Comparison of ENCODE assay signal across 2 cellular contexts in the genomic region with DNA sequence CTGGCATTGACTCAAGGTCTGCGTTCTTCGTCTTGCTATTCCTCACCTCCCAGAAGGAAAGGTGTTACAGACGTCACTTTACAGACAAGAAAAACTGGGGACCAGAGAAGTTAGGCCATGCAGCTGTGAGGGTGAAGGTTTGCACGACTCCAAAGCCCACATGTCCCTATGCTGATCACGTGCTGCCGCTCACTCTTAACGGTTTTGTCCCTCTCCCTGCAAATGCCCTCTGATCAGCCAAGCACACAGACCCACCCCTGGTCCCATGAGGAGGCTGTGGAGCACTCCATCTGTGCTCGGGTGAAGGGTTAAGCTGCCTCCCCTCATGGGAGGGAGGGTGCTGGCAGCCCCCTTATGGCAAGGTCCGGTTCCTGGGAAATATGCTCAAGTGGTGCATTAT.
TF ChIP-seq lines count a peak whose summit lies in the region.

No MANE protein-coding gene starts in this region.

TF ChIP-seq in K562, 482 proteins besides CTCF, POLR2A, EP300 and RAD21:
- TF ChIP-seq, protein P1, sequence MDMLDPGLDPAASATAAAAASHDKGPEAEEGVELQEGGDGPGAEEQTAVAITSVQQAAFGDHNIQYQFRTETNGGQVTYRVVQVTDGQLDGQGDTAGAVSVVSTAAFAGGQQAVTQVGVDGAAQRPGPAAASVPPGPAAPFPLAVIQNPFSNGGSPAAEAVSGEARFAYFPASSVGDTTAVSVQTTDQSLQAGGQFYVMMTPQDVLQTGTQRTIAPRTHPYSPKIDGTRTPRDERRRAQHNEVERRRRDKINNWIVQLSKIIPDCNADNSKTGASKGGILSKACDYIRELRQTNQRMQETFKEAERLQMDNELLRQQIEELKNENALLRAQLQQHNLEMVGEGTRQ (CRISPR knock-in tag; IDR thresholded peaks at IDR 0.05), result peak; percentile 53; the same call in 1 of the 2 replicates
- TF ChIP-seq, protein P2, sequence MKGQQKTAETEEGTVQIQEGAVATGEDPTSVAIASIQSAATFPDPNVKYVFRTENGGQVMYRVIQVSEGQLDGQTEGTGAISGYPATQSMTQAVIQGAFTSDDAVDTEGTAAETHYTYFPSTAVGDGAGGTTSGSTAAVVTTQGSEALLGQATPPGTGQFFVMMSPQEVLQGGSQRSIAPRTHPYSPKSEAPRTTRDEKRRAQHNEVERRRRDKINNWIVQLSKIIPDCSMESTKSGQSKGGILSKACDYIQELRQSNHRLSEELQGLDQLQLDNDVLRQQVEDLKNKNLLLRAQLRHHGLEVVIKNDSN (CRISPR knock-in tag; IDR thresholded peaks at IDR 0.05), result peak; percentile 65
- no peak for TF ChIP-seq ILK (tag; IDR thresholded peaks at IDR 0.05; ENCODE audit: borderline replicate concordance, low read depth)
- no peak for TF ChIP-seq HIVEP1 (CRISPR knock-in tag; IDR thresholded peaks at IDR 0.05)
- TF ChIP-seq, protein P3, sequence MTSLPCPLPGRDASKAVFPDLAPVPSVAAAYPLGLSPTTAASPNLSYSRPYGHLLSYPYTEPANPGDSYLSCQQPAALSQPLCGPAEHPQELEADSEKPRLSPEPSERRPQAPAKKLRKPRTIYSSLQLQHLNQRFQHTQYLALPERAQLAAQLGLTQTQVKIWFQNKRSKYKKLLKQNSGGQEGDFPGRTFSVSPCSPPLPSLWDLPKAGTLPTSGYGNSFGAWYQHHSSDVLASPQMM (CRISPR knock-in tag; IDR thresholded peaks at IDR 0.05), result no peak
- no peak for TF ChIP-seq ZNF717 (CRISPR knock-in tag; IDR thresholded peaks at IDR 0.05)

TF ChIP-seq in SK-N-SH, 30 proteins besides CTCF, POLR2A, EP300 and RAD21:
- TF ChIP-seq TCF12 (IDR thresholded peaks at IDR 0.05) (no peak), SMC3 (IDR thresholded peaks at IDR 0.05; ENCODE audit: low read depth, low read length) (no peak), MEF2A (IDR thresholded peaks at IDR 0.05; ENCODE audit: borderline replicate concordance, low read depth) (no peak), SIN3A (IDR thresholded peaks at IDR 0.05; ENCODE audit: borderline replicate concordance, low read depth, low read length) (no peak), MXI1 (IDR thresholded peaks at IDR 0.05; ENCODE audit: low read depth, low read length) (no peak), POLR2AphosphoS5 (IDR thresholded peaks at IDR 0.05; ENCODE audit: low read depth, low read length) (no peak), TEAD4 (IDR thresholded peaks at IDR 0.05; ENCODE audit: borderline replicate concordance, insufficient read depth) (no peak), EZH2phosphoT487 (IDR thresholded peaks at IDR 0.05; ENCODE audit: borderline replicate concordance, low read depth) (no peak), NFIC (IDR thresholded peaks at IDR 0.05; ENCODE audit: borderline replicate concordance) (no peak), CHD2 (IDR thresholded peaks at IDR 0.05; ENCODE audit: low read length, partially characterized antibody) (no peak), GATA2 (CRISPR knock-in tag; IDR thresholded peaks at IDR 0.05) (no peak), FOXM1 (IDR thresholded peaks at IDR 0.05; ENCODE audit: low read depth) (no peak), RXRA (IDR thresholded peaks at IDR 0.05; ENCODE audit: borderline replicate concordance, low read depth) (no peak), JUND (IDR thresholded peaks at IDR 0.05) (no peak), YY1 (IDR thresholded peaks at IDR 0.05; ENCODE audit: low read depth) (no peak)
- TF ChIP-seq, protein P1 (IDR thresholded peaks at IDR 0.05; ENCODE audit: borderline replicate concordance, low read depth, low read length), result no peak
- TF ChIP-seq, protein P4, sequence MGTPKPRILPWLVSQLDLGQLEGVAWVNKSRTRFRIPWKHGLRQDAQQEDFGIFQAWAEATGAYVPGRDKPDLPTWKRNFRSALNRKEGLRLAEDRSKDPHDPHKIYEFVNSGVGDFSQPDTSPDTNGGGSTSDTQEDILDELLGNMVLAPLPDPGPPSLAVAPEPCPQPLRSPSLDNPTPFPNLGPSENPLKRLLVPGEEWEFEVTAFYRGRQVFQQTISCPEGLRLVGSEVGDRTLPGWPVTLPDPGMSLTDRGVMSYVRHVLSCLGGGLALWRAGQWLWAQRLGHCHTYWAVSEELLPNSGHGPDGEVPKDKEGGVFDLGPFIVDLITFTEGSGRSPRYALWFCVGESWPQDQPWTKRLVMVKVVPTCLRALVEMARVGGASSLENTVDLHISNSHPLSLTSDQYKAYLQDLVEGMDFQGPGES (IDR thresholded peaks at IDR 0.05; ENCODE audit: low read depth, low read length), result no peak
- TF ChIP-seq, protein P5, sequence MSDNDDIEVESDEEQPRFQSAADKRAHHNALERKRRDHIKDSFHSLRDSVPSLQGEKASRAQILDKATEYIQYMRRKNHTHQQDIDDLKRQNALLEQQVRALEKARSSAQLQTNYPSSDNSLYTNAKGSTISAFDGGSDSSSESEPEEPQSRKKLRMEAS (IDR thresholded peaks at IDR 0.05; ENCODE audit: low read depth), result no peak
- TF ChIP-seq, protein P6, sequence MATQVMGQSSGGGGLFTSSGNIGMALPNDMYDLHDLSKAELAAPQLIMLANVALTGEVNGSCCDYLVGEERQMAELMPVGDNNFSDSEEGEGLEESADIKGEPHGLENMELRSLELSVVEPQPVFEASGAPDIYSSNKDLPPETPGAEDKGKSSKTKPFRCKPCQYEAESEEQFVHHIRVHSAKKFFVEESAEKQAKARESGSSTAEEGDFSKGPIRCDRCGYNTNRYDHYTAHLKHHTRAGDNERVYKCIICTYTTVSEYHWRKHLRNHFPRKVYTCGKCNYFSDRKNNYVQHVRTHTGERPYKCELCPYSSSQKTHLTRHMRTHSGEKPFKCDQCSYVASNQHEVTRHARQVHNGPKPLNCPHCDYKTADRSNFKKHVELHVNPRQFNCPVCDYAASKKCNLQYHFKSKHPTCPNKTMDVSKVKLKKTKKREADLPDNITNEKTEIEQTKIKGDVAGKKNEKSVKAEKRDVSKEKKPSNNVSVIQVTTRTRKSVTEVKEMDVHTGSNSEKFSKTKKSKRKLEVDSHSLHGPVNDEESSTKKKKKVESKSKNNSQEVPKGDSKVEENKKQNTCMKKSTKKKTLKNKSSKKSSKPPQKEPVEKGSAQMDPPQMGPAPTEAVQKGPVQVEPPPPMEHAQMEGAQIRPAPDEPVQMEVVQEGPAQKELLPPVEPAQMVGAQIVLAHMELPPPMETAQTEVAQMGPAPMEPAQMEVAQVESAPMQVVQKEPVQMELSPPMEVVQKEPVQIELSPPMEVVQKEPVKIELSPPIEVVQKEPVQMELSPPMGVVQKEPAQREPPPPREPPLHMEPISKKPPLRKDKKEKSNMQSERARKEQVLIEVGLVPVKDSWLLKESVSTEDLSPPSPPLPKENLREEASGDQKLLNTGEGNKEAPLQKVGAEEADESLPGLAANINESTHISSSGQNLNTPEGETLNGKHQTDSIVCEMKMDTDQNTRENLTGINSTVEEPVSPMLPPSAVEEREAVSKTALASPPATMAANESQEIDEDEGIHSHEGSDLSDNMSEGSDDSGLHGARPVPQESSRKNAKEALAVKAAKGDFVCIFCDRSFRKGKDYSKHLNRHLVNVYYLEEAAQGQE (IDR thresholded peaks at IDR 0.05; ENCODE audit: low read depth, low read length), result no peak
- TF ChIP-seq, protein P7, sequence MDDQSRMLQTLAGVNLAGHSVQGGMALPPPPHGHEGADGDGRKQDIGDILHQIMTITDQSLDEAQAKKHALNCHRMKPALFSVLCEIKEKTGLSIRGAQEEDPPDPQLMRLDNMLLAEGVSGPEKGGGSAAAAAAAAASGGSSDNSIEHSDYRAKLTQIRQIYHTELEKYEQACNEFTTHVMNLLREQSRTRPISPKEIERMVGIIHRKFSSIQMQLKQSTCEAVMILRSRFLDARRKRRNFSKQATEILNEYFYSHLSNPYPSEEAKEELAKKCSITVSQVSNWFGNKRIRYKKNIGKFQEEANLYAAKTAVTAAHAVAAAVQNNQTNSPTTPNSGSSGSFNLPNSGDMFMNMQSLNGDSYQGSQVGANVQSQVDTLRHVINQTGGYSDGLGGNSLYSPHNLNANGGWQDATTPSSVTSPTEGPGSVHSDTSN (IDR thresholded peaks at IDR 0.05), result no peak
TF ChIP-seq in SK-N-SH: peak in this region for 0.
